ENCODE assay signal across 7 cellular contexts in the genomic region with DNA sequence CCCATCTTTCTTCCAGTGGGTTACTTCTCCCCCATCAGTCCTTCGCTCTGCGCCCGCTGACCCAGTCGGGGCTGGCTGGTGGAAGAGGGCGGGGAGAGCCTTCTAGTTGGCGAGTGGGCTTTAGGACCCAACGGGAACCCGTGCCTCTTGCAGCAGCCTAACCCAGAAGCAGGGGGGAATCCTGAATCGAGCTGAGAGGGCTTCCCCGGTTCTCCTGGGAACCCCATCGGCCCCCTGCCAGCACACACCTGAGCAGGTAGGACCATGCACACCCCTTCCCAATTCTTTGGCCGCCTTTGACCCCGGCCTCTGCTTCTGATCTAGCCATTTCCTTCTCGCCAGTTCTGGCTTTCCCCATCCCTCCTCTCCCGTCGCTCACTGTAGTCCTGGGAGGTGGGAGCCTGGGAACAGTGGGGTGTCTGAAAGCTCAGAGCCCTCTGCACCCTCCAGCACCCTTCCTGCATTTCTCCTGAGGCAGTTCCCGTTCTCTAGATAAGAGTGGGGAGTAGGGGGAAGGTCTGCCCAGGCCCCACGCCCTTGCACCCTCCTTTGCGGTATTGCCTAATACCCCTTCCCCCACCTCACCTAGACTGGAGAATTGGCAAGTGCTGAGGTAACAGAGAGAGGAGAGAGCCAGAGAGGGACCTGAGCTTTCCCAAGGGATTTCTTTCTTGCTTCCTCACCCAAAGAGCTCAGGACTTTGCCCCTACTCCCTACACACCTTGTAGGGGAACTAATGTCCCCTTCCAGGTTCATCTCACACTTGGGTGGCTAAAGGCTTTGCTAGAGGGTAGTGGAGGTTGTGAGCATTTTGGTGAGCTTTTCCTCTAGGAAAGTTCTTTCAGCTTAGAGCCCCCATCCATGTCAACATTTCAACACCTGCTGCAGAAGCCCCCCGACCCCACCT. TPM values are rescaled to one million over a fixed set of nuclear protein-coding genes. Genes with fewer than 3 reads are reported as not detected.
A peak's percentile ranks its signal among the peaks of the same experiment; 100 is the strongest.
DNase-seq lines count a peak whose midpoint lies in the region; ATAC-seq and TF ChIP-seq lines count a peak whose summit lies in the region.

A gene (plus strand): TSS at position 150 of the 907 bp plus-strand sequence. CDS start 22,039 bp downstream, outside the sequence.

- H3K36me3 Mint-ChIP-seq in brain (no peaks in the 10 kb centered on the region), immature natural killer cell (no peaks in the 10 kb centered on the region)

- H3K9me3 ChIP-seq in skeletal muscle tissue (ENCODE audit: control insufficient read depth in 3 of 3, low read length in 3 of 3) = no peaks in the 10 kb centered on the region

- DNase-seq in NCI-H345 (lab: John Stamatoyannopoulos, UW) (peak; percentile 63), immature natural killer cell (peak; percentile 52 to 59 (median 55)), germinal center (ENCODE audit: low spot score) (no peak)

- H3K9ac ChIP-seq in skeletal muscle tissue (ENCODE audit: low read depth in 1 of 3, low read length in 3 of 3) = peak within 1 kb of the TSS; percentile 76 to 90 (median 77)

- ATAC-seq in GM18502 (IDR thresholded peaks at IDR 0.05; ENCODE audit: poor library complexity, unreplicated experiment) = peak; percentile 49
- ATAC-seq in HG02870 (IDR thresholded peaks at IDR 0.05; ENCODE audit: unreplicated experiment) = no peak

- peak within 1 kb of the TSS; percentile 66 to 75 (median 71) for H3K4me3 ChIP-seq in skeletal muscle tissue (ENCODE audit: low read length in 3 of 3)

- H3K27me3 ChIP-seq in skeletal muscle tissue (ENCODE audit: control insufficient read depth in 3 of 3, insufficient read depth in 3 of 3, low read length in 3 of 3) = no peaks in the 10 kb centered on the region

- H3K27ac Mint-ChIP-seq in brain (no peak within 1 kb of the TSS), immature natural killer cell (no peak within 1 kb of the TSS)

- H3K4me1 ChIP-seq in skeletal muscle tissue (ENCODE audit: control insufficient read depth in 3 of 3, insufficient read depth in 3 of 3, low read length in 3 of 3) = peaks cover 77 to 88% (median 83%) of the 10 kb centered on the region in 3 donors

- no peaks in the 10 kb centered on the region for H3K36me3 ChIP-seq in skeletal muscle tissue (ENCODE audit: control insufficient read depth in 3 of 3, insufficient read depth in 3 of 3, low read length in 3 of 3)

- no peak for TF ChIP-seq CTCF in brain (conservative IDR thresholded peaks at IDR 0.05)

- peak within 1 kb of the TSS; percentile 99 for H3K27ac ChIP-seq in skeletal muscle tissue (ENCODE audit: low read depth, low read length)

- H3K9me3 Mint-ChIP-seq in brain (no peaks in the 10 kb centered on the region), immature natural killer cell (no peaks in the 10 kb centered on the region)

- H3K4me1 Mint-ChIP-seq in brain = peaks cover 13% of the 10 kb centered on the region
- peaks cover 11% of the 10 kb centered on the region in 2 donors for H3K4me1 Mint-ChIP-seq in immature natural killer cell

- H3K27me3 Mint-ChIP-seq in brain = no peaks in the 10 kb centered on the region
- H3K27me3 Mint-ChIP-seq in immature natural killer cell (ENCODE audit: low read depth in 3 of 3) = peaks cover 0 to 2% (median 0%) of the 10 kb centered on the region in 3 donors

- H3K4me3 Mint-ChIP-seq in brain = no peak within 1 kb of the TSS
- no peak within 1 kb of the TSS for H3K4me3 Mint-ChIP-seq in immature natural killer cell

RNA-seq across cellular contexts. Expression of the gene that starts here (rescaled TPM):
- polyA plus RNA-seq in brain (ENCODE audit: insufficient read depth, low read depth, low replicate concordance) (26.2 TPM), immature natural killer cell (10 to 100 TPM in 1 of 3 donors, 1 to 10 TPM in 2; 4.6 to 12.1 (median 4.6) TPM)
- total RNA-seq in skeletal muscle tissue = 17.2 TPM
